8 cellular contexts compared by ENCODE assay signal in the genomic region with DNA sequence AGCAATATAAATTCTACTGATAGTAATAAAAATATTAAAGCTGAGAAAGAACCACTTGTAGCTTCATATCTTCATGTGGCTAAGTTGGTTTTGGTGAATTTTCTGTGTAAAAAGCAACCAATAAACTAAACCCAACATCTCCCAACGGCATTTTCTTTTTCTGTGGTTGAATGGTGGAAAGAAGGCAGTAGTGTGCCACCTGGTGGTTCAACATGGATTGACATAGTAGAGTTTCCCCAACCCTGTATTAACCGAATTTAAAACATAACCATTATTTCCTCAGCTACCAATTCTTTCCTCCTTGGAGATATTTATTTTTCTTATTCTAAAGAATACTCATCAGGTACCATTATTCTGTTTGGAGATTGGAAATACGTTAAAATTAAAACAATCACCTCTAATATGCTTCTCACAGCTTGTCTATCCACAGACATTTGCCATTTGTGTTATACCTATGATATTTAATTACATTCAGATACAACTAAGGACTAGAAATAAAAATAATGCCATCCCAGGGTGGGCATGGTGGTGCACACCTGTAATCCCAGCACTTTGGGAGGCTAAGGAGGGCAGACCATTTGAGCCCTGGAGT.
A peak's percentile ranks its signal among the peaks of the same experiment; 100 is the strongest.
DNase-seq lines count a peak whose midpoint lies in the region; ATAC-seq and TF ChIP-seq lines count a peak whose summit lies in the region.

No MANE protein-coding gene starts in this region.

- no peaks in the 10 kb centered on the region for H4K20me1 ChIP-seq in OCI-LY3 (ENCODE audit: insufficient read depth, low read length)

- H3K27me3 ChIP-seq in OCI-LY3 (ENCODE audit: low read depth, low read length) (no peaks in the 10 kb centered on the region), ascending aorta (no peaks in the 10 kb centered on the region)

- H3K9ac ChIP-seq in OCI-LY3 (ENCODE audit: low read length) = no peak overlapping the region

- no peak overlapping the region for H3K27ac ChIP-seq in OCI-LY3 (ENCODE audit: low read length)
- no peak overlapping the region for H3K27ac ChIP-seq in ascending aorta

- H3K79me2 ChIP-seq in OCI-LY3 (ENCODE audit: low read length) = no peaks in the 10 kb centered on the region

- no peaks in the 10 kb centered on the region for H3K4me1 Mint-ChIP-seq in immature natural killer cell

- peak overlapping the region; percentile 46; the same call in 1 of the 2 replicates for H2AFZ ChIP-seq in OCI-LY3 (ENCODE audit: low read depth, low read length)

- no peaks in the 10 kb centered on the region for H3K36me3 ChIP-seq in OCI-LY3 (replicated peaks; ENCODE audit: low read depth, low read length)
- H3K36me3 ChIP-seq in ascending aorta = no peaks in the 10 kb centered on the region

- ATAC-seq in GM19025 (IDR thresholded peaks at IDR 0.05; ENCODE audit: low read depth, unreplicated experiment) (peak; percentile 61), HG03378 (IDR thresholded peaks at IDR 0.05; ENCODE audit: unreplicated experiment) (peak; percentile 81), GM19467 (IDR thresholded peaks at IDR 0.05; ENCODE audit: unreplicated experiment) (no peak)

- H3K9me3 ChIP-seq in OCI-LY3 (ENCODE audit: insufficient read depth, low read length) (no peaks in the 10 kb centered on the region), ascending aorta (no peaks in the 10 kb centered on the region)

- no peak overlapping the region for H3K4me3 Mint-ChIP-seq in immature natural killer cell

- DNase-seq in D341Med (ENCODE audit: low spot score) (peak; percentile 44), ascending aorta (ENCODE audit: low spot score in 2 of 2) (peak in 1 of 2 donors; percentile 70), immature natural killer cell (peak; percentile 2 to 22 (median 16))
- peak; percentile 46 for DNase-seq in stimulated activated CD4-positive, alpha-beta T cell treated with anti-CD3 and anti-CD28 coated beads, Interleukin-4, amount 100 ng/mL, for 24 hours

- no peaks in the 10 kb centered on the region for H3K9me3 Mint-ChIP-seq in immature natural killer cell

- intact Hi-C loops in ascending aorta (cut with DNase I) = loop anchor here (1.0 to 10.0 kb wide), 3 partner anchors 88 to 495 kb away; a partner anchor contains a TSS

- H3K27ac Mint-ChIP-seq in immature natural killer cell = no peak overlapping the region

- no peaks in the 10 kb centered on the region for H3K36me3 Mint-ChIP-seq in immature natural killer cell

- H3K4me1 ChIP-seq in OCI-LY3 (ENCODE audit: low read length) (no peaks in the 10 kb centered on the region; the same call in 1 of the 2 replicates), ascending aorta (peaks cover 0 to 2% of the 10 kb centered on the region in 2 donors)

- TF ChIP-seq CTCF in OCI-LY3 (IDR thresholded peaks at IDR 0.05; ENCODE audit: low read depth, low read length) = peak; percentile 64
- TF ChIP-seq CTCF in ascending aorta (IDR thresholded peaks at IDR 0.05) = peak; percentile 34 to 76 (median 67)

- no peaks in the 10 kb centered on the region for H3K27me3 Mint-ChIP-seq in immature natural killer cell (ENCODE audit: low read depth in 3 of 3)

- H3K4me3 ChIP-seq in OCI-LY3 (ENCODE audit: low read length) (peak overlapping the region; percentile 37; the same call in 1 of the 2 replicates), ascending aorta (peak overlapping the region in 1 of 2 donors; percentile 18)

- peak overlapping the region; percentile 34 for H3K4me2 ChIP-seq in OCI-LY3 (ENCODE audit: low read length)
